9 cellular contexts compared by ENCODE assay signal in the genomic region with DNA sequence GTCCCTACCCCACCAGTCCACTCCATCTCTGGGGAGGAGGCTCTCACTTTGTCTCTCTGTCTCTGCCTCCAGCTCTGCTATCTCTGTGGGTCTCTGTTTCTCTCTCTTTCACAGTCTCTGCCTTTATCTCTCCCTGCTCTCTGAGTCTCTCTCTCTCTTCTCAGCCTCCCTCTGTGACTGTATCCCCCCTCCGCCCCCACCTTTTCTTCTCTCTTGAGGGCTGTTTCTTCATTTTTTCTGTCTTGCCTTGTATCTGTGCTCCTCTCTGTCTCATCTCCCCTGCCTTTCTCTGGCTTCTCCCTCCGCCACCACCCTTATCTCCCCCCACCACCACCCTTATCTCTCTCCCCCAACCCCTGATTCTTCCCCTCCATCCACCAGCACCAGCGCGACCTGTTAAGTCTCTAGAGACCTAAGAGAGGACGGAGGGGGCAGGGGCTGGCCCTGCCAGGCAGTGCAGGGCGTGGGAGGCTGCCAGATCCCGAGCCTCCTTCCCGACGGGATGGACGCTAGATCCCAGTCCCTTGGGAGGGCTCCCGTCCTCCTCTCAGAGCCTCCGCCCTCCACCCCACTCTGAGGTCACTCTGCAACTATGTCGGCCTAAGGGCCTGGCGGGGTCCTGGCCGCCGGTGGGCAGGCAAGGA. TPM values are rescaled to one million over a fixed set of nuclear protein-coding genes. Genes with fewer than 3 reads are reported as not detected.
DNase-seq lines count a peak whose midpoint lies in the region; ATAC-seq and TF ChIP-seq lines count a peak whose summit lies in the region.
"Had no signal": no experiment of that assay in that cellular context is flagged by ENCODE, and none has a peak within 500 bp of the region (broad histone marks: within the 10 kb centered on the region; RNA-seq: fewer than 3 reads in every experiment).

No MANE protein-coding gene starts in this region.

- peak overlapping the region in 1 of 6 donors; percentile 59 for H3K27ac Mint-ChIP-seq in immature natural killer cell
- no peak overlapping the region for H3K27ac Mint-ChIP-seq in natural killer cell treated with Interleukin-12 subunit alpha and Interleukin-12 subunit beta and Interleukin-15 and Interleukin-18, amount 100 ng/mL, for 72 hours
- H3K27ac Mint-ChIP-seq: memory B cell had no signal

- H3K9me2 ChIP-seq in MM.1S (replicated peaks; ENCODE audit: insufficient read depth, low read length), result no peaks in the 10 kb centered on the region

- H3K4me1 Mint-ChIP-seq in immature natural killer cell, result no peaks in the 10 kb centered on the region
- peaks cover 0 to 3% of the 10 kb centered on the region in 2 donors for H3K4me1 Mint-ChIP-seq in natural killer cell treated with Interleukin-12 subunit alpha and Interleukin-12 subunit beta and Interleukin-15 and Interleukin-18, amount 100 ng/mL, for 72 hours (ENCODE audit: low read depth in 2 of 2)

- H3F3A ChIP-seq in MM.1S (ENCODE audit: insufficient read depth, low read length), result no peaks in the 10 kb centered on the region

- no peak for TF ChIP-seq CTCF in MM.1S (IDR thresholded peaks at IDR 0.05; ENCODE audit: low read length)
- no peak for TF ChIP-seq CTCF in coronary artery (IDR thresholded peaks at IDR 0.05)
- no peak for TF ChIP-seq CTCF in right lobe of liver (IDR thresholded peaks at IDR 0.05)
- TF ChIP-seq CTCF in tibial nerve (IDR thresholded peaks at IDR 0.05), result no peak

- H3K36me3 ChIP-seq in MM.1S (replicated peaks; ENCODE audit: insufficient read depth, low read length), result no peaks in the 10 kb centered on the region
- no peaks in the 10 kb centered on the region for H3K36me3 ChIP-seq in right lobe of liver
- H3K36me3 ChIP-seq in tibial nerve, result peaks cover 0 to 9% (median 0%) of the 10 kb centered on the region in 3 donors

- H2AFZ ChIP-seq in MM.1S (ENCODE audit: low read length), result no peak overlapping the region

- H3K36me3 Mint-ChIP-seq in immature natural killer cell, result no peaks in the 10 kb centered on the region
- H3K36me3 Mint-ChIP-seq in natural killer cell treated with Interleukin-12 subunit alpha and Interleukin-12 subunit beta and Interleukin-15 and Interleukin-18, amount 100 ng/mL, for 72 hours, result no peaks in the 10 kb centered on the region

- H3K9ac ChIP-seq in MM.1S (ENCODE audit: low read length), result no peak overlapping the region

- DNase-seq in MM.1S, result no peak
- DNase-seq in coronary artery (ENCODE audit: low spot score), result no peak
- DNase-seq in right lobe of liver, result no peak
- DNase-seq in tibial nerve (ENCODE audit: low spot score in 2 of 2), result peak in 1 of 2 donors; percentile 33
- no peak for DNase-seq in inferior parietal cortex (ENCODE audit: extremely low spot score)
- DNase-seq in immature natural killer cell, result no peak
- no peak for DNase-seq in NCI-H128 (lab: John Stamatoyannopoulos, UW; ENCODE audit: unreplicated experiment)
- DNase-seq in natural killer cell treated with Interleukin-12 subunit alpha and Interleukin-12 subunit beta and Interleukin-15 and Interleukin-18, amount 100 ng/mL, for 72 hours (ENCODE audit: low spot score), result no peak

- H3K27ac ChIP-seq in MM.1S (ENCODE audit: low read length), result no peak overlapping the region
- H3K27ac ChIP-seq in coronary artery, result peak overlapping the region; percentile 90 to 91
- peak overlapping the region in 1 of 3 donors; percentile 65 for H3K27ac ChIP-seq in right lobe of liver
- peak overlapping the region; percentile 87 to 99 (median 94) for H3K27ac ChIP-seq in tibial nerve

- H3K4me3 ChIP-seq in MM.1S (ENCODE audit: low read length) (no peak overlapping the region), coronary artery (peak overlapping the region; percentile 72), right lobe of liver (peak overlapping the region; percentile 7 to 36 (median 16)), tibial nerve (peak overlapping the region; percentile 62 to 96 (median 78))

- intact Hi-C loops in right lobe of liver (cut with DNase I), result no loop called here

- H3K27me3 Mint-ChIP-seq in immature natural killer cell (ENCODE audit: low read depth in 3 of 3), result peaks cover 10 to 14% (median 10%) of the 10 kb centered on the region in 3 donors
- H3K27me3 Mint-ChIP-seq in natural killer cell treated with Interleukin-12 subunit alpha and Interleukin-12 subunit beta and Interleukin-15 and Interleukin-18, amount 100 ng/mL, for 72 hours, result peaks cover 38 to 56% of the 10 kb centered on the region in 2 donors

- H3K4me3 Mint-ChIP-seq in immature natural killer cell, result no peak overlapping the region
- H3K4me3 Mint-ChIP-seq in natural killer cell treated with Interleukin-12 subunit alpha and Interleukin-12 subunit beta and Interleukin-15 and Interleukin-18, amount 100 ng/mL, for 72 hours, result no peak overlapping the region
- H3K4me3 Mint-ChIP-seq: memory B cell had no signal

- H3K4me1 ChIP-seq in MM.1S (ENCODE audit: low read length) (0 out of 2 replicates have a peak, but pooled peaks cover 6% of the 10 kb centered on the region), right lobe of liver (no peaks in the 10 kb centered on the region), tibial nerve (peaks cover 0 to 70% (median 26%) of the 10 kb centered on the region in 4 donors)

- peaks cover 85% of the 10 kb centered on the region for H3K27me3 ChIP-seq in MM.1S (replicated peaks; ENCODE audit: insufficient read depth, low read length)
- no peaks in the 10 kb centered on the region for H3K27me3 ChIP-seq in right lobe of liver
- no peaks in the 10 kb centered on the region for H3K27me3 ChIP-seq in tibial nerve

- no peak for ATAC-seq in right lobe of liver
- no peak for ATAC-seq in natural killer cell treated with Interleukin-12 subunit alpha and Interleukin-12 subunit beta and Interleukin-15 and Interleukin-18, amount 100 ng/mL, for 72 hours

- no peaks in the 10 kb centered on the region for H3K79me2 ChIP-seq in MM.1S (ENCODE audit: low read length)

- H3K4me2 ChIP-seq in MM.1S (ENCODE audit: low read depth, low read length), result peak overlapping the region; percentile 42; the same call in 1 of the 2 replicates

- no peaks in the 10 kb centered on the region for H4K20me1 ChIP-seq in MM.1S (ENCODE audit: insufficient read depth, low read length)

- TF ChIP-seq EP300 in tibial nerve (IDR thresholded peaks at IDR 0.05), result peak in 1 of 2 donors; percentile 56

- H3K9me3 ChIP-seq in MM.1S (replicated peaks; ENCODE audit: insufficient read depth, low read length) (no peaks in the 10 kb centered on the region), right lobe of liver (no peaks in the 10 kb centered on the region), tibial nerve (no peaks in the 10 kb centered on the region)

- 37% methylated on average over 13 of the region's 16 CpGs for WGBS in right lobe of liver (ENCODE audit: insufficient coverage, low coverage, low lambda C conversion rate, missing lambda C conversion rate)
- WGBS in tibial nerve, 2 donors, result 12 to 15% methylated on average over 16 of the region's 16 CpGs

- no peaks in the 10 kb centered on the region for H3K9me3 Mint-ChIP-seq in immature natural killer cell
- H3K9me3 Mint-ChIP-seq in natural killer cell treated with Interleukin-12 subunit alpha and Interleukin-12 subunit beta and Interleukin-15 and Interleukin-18, amount 100 ng/mL, for 72 hours, result no peaks in the 10 kb centered on the region
- H3K9me3 Mint-ChIP-seq: memory B cell had no signal

- TF ChIP-seq POLR2A in right lobe of liver (IDR thresholded peaks at IDR 0.05), result no peak
- no peak for TF ChIP-seq POLR2A in tibial nerve (IDR thresholded peaks at IDR 0.05)

RNA-seq across cellular contexts. Expression of gene AXL, which starts 1.0 kb away (rescaled TPM):
- 10 to 100 TPM in 3 of 6 experiments, 1 to 10 TPM in 3; 5.7 to 20.3 (median 10.2) TPM for total RNA-seq in right lobe of liver
- 100 to 1,000 TPM in 1 of 4 donors, 10 to 100 TPM in 3; 72.0 to 110 (median 88.5) TPM for total RNA-seq in tibial nerve
- 1 to 10 TPM in 1 of 3 donors, under 1 TPM in 2; 0.61 to 1.2 (median 0.97) TPM for polyA plus RNA-seq in immature natural killer cell
- not detected for total RNA-seq in natural killer cell treated with Interleukin-12 subunit alpha and Interleukin-12 subunit beta and Interleukin-15 and Interleukin-18, amount 100 ng/mL, for 72 hours

RNA-seq across cellular contexts. Expression of gene CYP2S1, which starts 27.0 kb away (rescaled TPM):
- total RNA-seq in right lobe of liver (1 to 10 TPM in 3 of 6 experiments, under 1 TPM in 3; 0.54 to 1.9 (median 0.99) TPM), tibial nerve (1 to 10 TPM in 1 of 4 donors, under 1 TPM in 3; 0.42 to 1.4 (median 0.63) TPM)
- 1 to 10 TPM in 1 of 3 donors, under 1 TPM in 1, not detected in 1; 0.17 to 1.4 TPM for polyA plus RNA-seq in immature natural killer cell
- total RNA-seq in natural killer cell treated with Interleukin-12 subunit alpha and Interleukin-12 subunit beta and Interleukin-15 and Interleukin-18, amount 100 ng/mL, for 72 hours, result not detected

RNA-seq across cellular contexts. Expression of gene HNRNPUL1, which starts 44.1 kb away (rescaled TPM):
- 10 to 100 TPM; 53.5 to 70.0 (median 61.8) TPM for total RNA-seq in right lobe of liver
- total RNA-seq in tibial nerve, result 100 to 1,000 TPM; 136 to 163 (median 146) TPM
- 100 to 1,000 TPM in 1 of 3 donors, 10 to 100 TPM in 2; 23.3 to 103 (median 48.8) TPM for polyA plus RNA-seq in immature natural killer cell
- 100 to 1,000 TPM; 248 to 319 TPM for total RNA-seq in natural killer cell treated with Interleukin-12 subunit alpha and Interleukin-12 subunit beta and Interleukin-15 and Interleukin-18, amount 100 ng/mL, for 72 hours

Comparison
In these comparisons a context has a peak if more than half of its experiments do, and no peak if none do; other contexts are left out.
1. RNA of gene AXL, which starts 1.0 kb away (total RNA-seq): 72.0 to 110 TPM in tibial nerve and 5.7 to 20.3 TPM in right lobe of liver; not detected in natural killer cell treated with Interleukin-12 subunit alpha and Interleukin-12 subunit beta and Interleukin-15 and Interleukin-18, amount 100 ng/mL, for 72 hours; every median in the first group is over 4 times any median in the second.